ENCODE assay signal across 40 cellular contexts in genomic region chr2:74325815-74326214, GRCh38.
"Had no signal": no experiment of that assay in that cellular context is flagged by ENCODE, and none has a peak within 500 bp of the region (broad histone marks: within the 10 kb centered on the region; RNA-seq: fewer than 3 reads in every experiment).

No MANE protein-coding gene starts in this region.

- H3K27ac Mint-ChIP-seq: activated naive CD4-positive, alpha-beta T cell treated with anti-CD3 and anti-CD28 coated beads for 36 hours; activated naive CD4-positive, alpha-beta T cell treated with anti-CD3 and anti-CD28 coated beads, Interleukin-2, amount 10 ng/mL, durations not matched to agents 7 days and 5 days; activated naive CD4-positive, alpha-beta T cell treated with anti-CD3 and anti-CD28 coated beads, Interleukin-2, amount 50 U/mL, for 24 hours; activated naive CD4-positive, alpha-beta T cell treated with anti-CD3 and anti-CD28 coated beads, Interleukin-2, amount 50 U/mL, for 72 hours; activated naive CD8-positive, alpha-beta T cell; activated naive CD8-positive, alpha-beta T cell treated with anti-CD3 and anti-CD28 coated beads for 36 hours; activated naive CD8-positive, alpha-beta T cell treated with anti-CD3 and anti-CD28 coated beads, Interleukin-2, amount 10 ng/mL, durations not matched to agents 7 days and 5 days; activated naive CD8-positive, alpha-beta T cell treated with anti-CD3 and anti-CD28 coated beads, Interleukin-2, amount 50 U/mL, for 24 hours; activated T-cell treated with anti-CD3 and anti-CD28 coated beads, Interleukin-2, amount 50 U/mL, for 24 hours; activated T-cell treated with anti-CD3 and anti-CD28 coated beads, Interleukin-2, amount 50 U/mL, for 72 hours; activated T-helper 1 cell treated with anti-CD3 and anti-CD28 coated beads, Interleukin-12 subunit alpha, Interleukin-12 subunit beta, Interleukin-2, Interleukin-4 antibody, amounts not matched to agents 30 ng/mL and 10 ng/mL and 1 ng/mL, durations not matched to agents 14 hours and 24 hours and 36 hours; activated T-helper 17 cell treated with anti-CD3 and anti-CD28 coated beads, Interleukin-2, amount 50 U/mL, for 72 hours; activated T-helper 2 cell treated with anti-CD3 and anti-CD28 coated beads, Interferon-gamma antibody, Interleukin-2, Interleukin-4, amounts not matched to agents 10 μg/mL and 5 μg/mL and 100 μg/mL, durations not matched to agents 14 hours and 24 hours and 36 hours; brain had no signal

- H3K27me3 Mint-ChIP-seq: activated naive CD4-positive, alpha-beta T cell treated with anti-CD3 and anti-CD28 coated beads, Interleukin-2, amount 50 U/mL, for 24 hours; activated naive CD8-positive, alpha-beta T cell; activated naive CD8-positive, alpha-beta T cell treated with anti-CD3 and anti-CD28 coated beads for 36 hours; activated naive CD8-positive, alpha-beta T cell treated with anti-CD3 and anti-CD28 coated beads, Interleukin-2, amount 10 ng/mL, durations not matched to agents 7 days and 5 days; activated naive CD8-positive, alpha-beta T cell treated with anti-CD3 and anti-CD28 coated beads, Interleukin-2, amount 50 U/mL, for 24 hours; activated T-cell treated with anti-CD3 and anti-CD28 coated beads, Interleukin-2, amount 50 U/mL, for 24 hours; activated T-helper 17 cell treated with anti-CD3 and anti-CD28 coated beads, Interleukin-2, amount 50 U/mL, for 72 hours; central memory CD8-positive, alpha-beta T cell had no signal

- H3K4me1 Mint-ChIP-seq: activated naive CD4-positive, alpha-beta T cell treated with anti-CD3 and anti-CD28 coated beads, Interleukin-2, amount 10 ng/mL, durations not matched to agents 7 days and 5 days; activated naive CD4-positive, alpha-beta T cell treated with anti-CD3 and anti-CD28 coated beads, Interleukin-2, amount 50 U/mL, for 24 hours; activated naive CD8-positive, alpha-beta T cell treated with anti-CD3 and anti-CD28 coated beads for 36 hours; activated naive CD8-positive, alpha-beta T cell treated with anti-CD3 and anti-CD28 coated beads, Interleukin-2, amount 50 U/mL, for 24 hours; activated T-helper 17 cell treated with anti-CD3 and anti-CD28 coated beads, Interleukin-2, amount 50 U/mL, for 72 hours; brain; central memory CD8-positive, alpha-beta T cell had no signal

- H3K27me3 ChIP-seq: adrenal gland, ascending aorta, body of pancreas, brain microvascular endothelial cell, breast epithelium, cardiac muscle cell had no signal

- H3K9me3 ChIP-seq: adrenal gland, ascending aorta, body of pancreas, breast epithelium had no signal

- H3K27ac ChIP-seq: adrenal gland, ascending aorta, body of pancreas, brain microvascular endothelial cell, breast epithelium, cardiac muscle cell had no signal

- H3K36me3 Mint-ChIP-seq: activated naive CD4-positive, alpha-beta T cell treated with anti-CD3 and anti-CD28 coated beads, Interleukin-2, amount 10 ng/mL, durations not matched to agents 7 days and 5 days; activated naive CD4-positive, alpha-beta T cell treated with anti-CD3 and anti-CD28 coated beads, Interleukin-2, amount 50 U/mL, for 72 hours; activated naive CD8-positive, alpha-beta T cell treated with anti-CD3 and anti-CD28 coated beads for 36 hours; activated naive CD8-positive, alpha-beta T cell treated with anti-CD3 and anti-CD28 coated beads, Interleukin-2, amount 10 ng/mL, durations not matched to agents 7 days and 5 days had no signal

- ATAC-seq: activated naive CD4-positive, alpha-beta T cell treated with anti-CD3 and anti-CD28 coated beads, Interleukin-2, amount 50 U/mL, for 72 hours; activated naive CD8-positive, alpha-beta T cell treated with anti-CD3 and anti-CD28 coated beads, Interleukin-2, amount 50 U/mL, for 24 hours; activated T-cell treated with anti-CD3 and anti-CD28 coated beads, Interleukin-2, amount 50 U/mL, for 4 hours; activated T-cell treated with anti-CD3 and anti-CD28 coated beads, Interleukin-2, amount 50 U/mL, for 72 hours; activated T-helper 17 cell treated with anti-CD3 and anti-CD28 coated beads, Interleukin-2, amount 50 U/mL, for 72 hours; body of pancreas had no signal

- DNase-seq: activated effector memory CD4-positive, alpha-beta T cell treated with anti-CD3 and anti-CD28 coated beads, Interleukin-2, amount 50 U/mL, for 16 hours; activated effector memory CD4-positive, alpha-beta T cell treated with Interleukin-2 at 50 U/mL for 16 hours; activated gamma-delta T cell; activated gamma-delta T cell treated with Interleukin-2 at 50 U/mL for 16 hours; activated naive CD4-positive, alpha-beta T cell; activated naive CD4-positive, alpha-beta T cell treated with anti-CD3 and anti-CD28 coated beads for 36 hours; activated naive CD4-positive, alpha-beta T cell treated with anti-CD3 and anti-CD28 coated beads, Interleukin-2, amount 10 ng/mL, durations not matched to agents 7 days and 5 days; activated naive CD4-positive, alpha-beta T cell treated with anti-CD3 and anti-CD28 coated beads, Interleukin-2, amount 50 U/mL, for 16 hours; activated naive CD4-positive, alpha-beta T cell treated with Interleukin-2 at 50 U/mL for 16 hours; activated naive CD8-positive, alpha-beta T cell treated with anti-CD3 and anti-CD28 coated beads for 36 hours; activated naive CD8-positive, alpha-beta T cell treated with anti-CD3 and anti-CD28 coated beads, Interleukin-2, amount 10 ng/mL, durations not matched to agents 7 days and 5 days; activated naive CD8-positive, alpha-beta T cell treated with anti-CD3 and anti-CD28 coated beads, Interleukin-2, amount 50 U/mL, for 24 hours; activated T-cell treated with anti-CD3 and anti-CD28 coated beads, Interleukin-2, amount 50 U/mL, for 1 hour; activated T-cell treated with anti-CD3 and anti-CD28 coated beads, Interleukin-2, amount 50 U/mL, for 24 hours; activated T-cell treated with anti-CD3 and anti-CD28 coated beads, Interleukin-2, amount 50 U/mL, for 4 hours; activated T-cell treated with anti-CD3 and anti-CD28 coated beads, Interleukin-2, amount 50 U/mL, for 48 hours; activated T-cell treated with anti-CD3 and anti-CD28 coated beads, Interleukin-2, amount 50 U/mL, for 72 hours; adrenal gland; amniotic stem cell; amygdala; anterior cingulate cortex; aorta; body of pancreas; brain microvascular endothelial cell; caudate nucleus; central memory CD4-positive, alpha-beta T cell; cerebellar nuclear complex had no signal

- H3K9me3 Mint-ChIP-seq: activated naive CD4-positive, alpha-beta T cell treated with anti-CD3 and anti-CD28 coated beads for 36 hours; activated naive CD4-positive, alpha-beta T cell treated with anti-CD3 and anti-CD28 coated beads, Interleukin-2, amount 10 ng/mL, durations not matched to agents 7 days and 5 days; activated naive CD4-positive, alpha-beta T cell treated with anti-CD3 and anti-CD28 coated beads, Interleukin-2, amount 50 U/mL, for 24 hours; activated naive CD4-positive, alpha-beta T cell treated with anti-CD3 and anti-CD28 coated beads, Interleukin-2, amount 50 U/mL, for 72 hours; activated naive CD8-positive, alpha-beta T cell treated with anti-CD3 and anti-CD28 coated beads for 36 hours; activated naive CD8-positive, alpha-beta T cell treated with anti-CD3 and anti-CD28 coated beads, Interleukin-2, amount 10 ng/mL, durations not matched to agents 7 days and 5 days; activated naive CD8-positive, alpha-beta T cell treated with anti-CD3 and anti-CD28 coated beads, Interleukin-2, amount 50 U/mL, for 24 hours; activated T-cell treated with anti-CD3 and anti-CD28 coated beads, Interleukin-2, amount 50 U/mL, for 24 hours; activated T-cell treated with anti-CD3 and anti-CD28 coated beads, Interleukin-2, amount 50 U/mL, for 4 hours; activated T-cell treated with anti-CD3 and anti-CD28 coated beads, Interleukin-2, amount 50 U/mL, for 72 hours; activated T-helper 1 cell treated with anti-CD3 and anti-CD28 coated beads, Interleukin-12 subunit alpha, Interleukin-12 subunit beta, Interleukin-2, Interleukin-4 antibody, amounts not matched to agents 30 ng/mL and 10 ng/mL and 1 ng/mL, durations not matched to agents 14 hours and 24 hours and 36 hours; activated T-helper 17 cell treated with anti-CD3 and anti-CD28 coated beads, Interleukin-2, amount 50 U/mL, for 72 hours; activated T-helper 2 cell treated with anti-CD3 and anti-CD28 coated beads, Interferon-gamma antibody, Interleukin-2, Interleukin-4, amounts not matched to agents 10 μg/mL and 5 μg/mL and 100 μg/mL, durations not matched to agents 14 hours and 24 hours and 36 hours; brain; central memory CD8-positive, alpha-beta T cell had no signal

- H3K4me3 ChIP-seq: adrenal gland, ascending aorta, body of pancreas, breast epithelium, cardiac muscle cell had no signal

- FAIRE-seq: astrocyte, bronchial epithelial cell had no signal

- H3K4me3 Mint-ChIP-seq: activated naive CD4-positive, alpha-beta T cell treated with anti-CD3 and anti-CD28 coated beads for 36 hours; activated naive CD4-positive, alpha-beta T cell treated with anti-CD3 and anti-CD28 coated beads, Interleukin-2, amount 10 ng/mL, durations not matched to agents 7 days and 5 days; activated naive CD4-positive, alpha-beta T cell treated with anti-CD3 and anti-CD28 coated beads, Interleukin-2, amount 50 U/mL, for 24 hours; activated naive CD8-positive, alpha-beta T cell; activated naive CD8-positive, alpha-beta T cell treated with anti-CD3 and anti-CD28 coated beads for 36 hours; activated naive CD8-positive, alpha-beta T cell treated with anti-CD3 and anti-CD28 coated beads, Interleukin-2, amount 10 ng/mL, durations not matched to agents 7 days and 5 days; activated naive CD8-positive, alpha-beta T cell treated with anti-CD3 and anti-CD28 coated beads, Interleukin-2, amount 50 U/mL, for 24 hours; activated T-cell treated with anti-CD3 and anti-CD28 coated beads, Interleukin-2, amount 50 U/mL, for 24 hours; activated T-cell treated with anti-CD3 and anti-CD28 coated beads, Interleukin-2, amount 50 U/mL, for 4 hours; activated T-cell treated with anti-CD3 and anti-CD28 coated beads, Interleukin-2, amount 50 U/mL, for 72 hours; activated T-helper 1 cell treated with anti-CD3 and anti-CD28 coated beads, Interleukin-12 subunit alpha, Interleukin-12 subunit beta, Interleukin-2, Interleukin-4 antibody, amounts not matched to agents 30 ng/mL and 10 ng/mL and 1 ng/mL, durations not matched to agents 14 hours and 24 hours and 36 hours; activated T-helper 17 cell treated with anti-CD3 and anti-CD28 coated beads, Interleukin-2, amount 50 U/mL, for 72 hours; brain; central memory CD8-positive, alpha-beta T cell had no signal

- H3K36me3 ChIP-seq: adrenal gland, brain microvascular endothelial cell, breast epithelium had no signal

- H3K4me1 ChIP-seq: adrenal gland, ascending aorta, body of pancreas, breast epithelium had no signal
